ENCODE assay signal across 8 cellular contexts in the genomic region with DNA sequence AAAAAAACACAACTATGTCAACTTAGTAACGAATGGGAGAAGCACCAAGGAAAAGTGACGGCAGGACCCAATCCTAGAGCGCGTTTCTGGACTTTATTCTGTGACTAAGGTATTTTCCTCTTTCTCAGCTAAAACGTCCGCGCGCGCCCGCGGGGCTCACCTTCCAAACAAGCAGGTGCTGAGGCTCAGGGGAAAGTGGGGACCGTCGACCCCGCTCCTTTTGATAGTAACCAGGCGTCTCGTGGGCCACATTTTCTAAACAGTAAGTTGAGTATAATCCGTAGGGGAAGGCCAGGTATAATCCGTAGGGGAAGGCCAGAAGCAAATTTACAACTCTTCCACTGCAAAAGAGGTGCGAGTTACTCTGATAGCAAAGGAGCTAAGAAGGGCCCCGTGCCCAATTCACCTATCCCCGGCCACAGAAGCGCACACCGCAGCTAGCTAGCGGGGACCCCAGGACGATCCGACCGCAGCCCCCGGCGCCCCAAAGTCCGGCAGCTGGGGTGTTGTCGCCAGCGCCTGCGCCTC. TPM values are rescaled to one million over a fixed set of nuclear protein-coding genes. Genes with fewer than 3 reads are reported as not detected.
A peak's percentile ranks its signal among the peaks of the same experiment; 100 is the strongest.
DNase-seq lines count a peak whose midpoint lies in the region; ATAC-seq and TF ChIP-seq lines count a peak whose summit lies in the region.

No MANE protein-coding gene starts in this region.

- no peak for TF ChIP-seq CTCF in osteoblast (IDR thresholded peaks at IDR 0.05; ENCODE audit: extremely low read depth, low read depth, low read length)

- peak overlapping the region; percentile 61 for H2AFZ ChIP-seq in osteoblast (ENCODE audit: low read length)

- H3K4me3 ChIP-seq in osteoblast (ENCODE audit: insufficient read depth, low read length), result peak overlapping the region; percentile 85

- ATAC-seq in SK-N-SH treated with all-trans-retinoic acid at 6 μM for 48 hours, result peak; percentile 19
- ATAC-seq in GM19452 (IDR thresholded peaks at IDR 0.05; ENCODE audit: unreplicated experiment), result no peak

- H3K27me3 ChIP-seq in osteoblast (ENCODE audit: insufficient read depth, low read length), result no peaks in the 10 kb centered on the region

- peak overlapping the region; percentile 42 for H3K27ac ChIP-seq in osteoblast (ENCODE audit: low read depth, low read length)

- H3K9me3 ChIP-seq in osteoblast (ENCODE audit: low read depth, low read length), result no peaks in the 10 kb centered on the region

- H3K36me3 ChIP-seq in osteoblast (ENCODE audit: insufficient read depth, low read length), result peaks cover 5% of the 10 kb centered on the region

- peaks cover 29% of the 10 kb centered on the region for H3K4me1 ChIP-seq in osteoblast (ENCODE audit: insufficient read depth, low read length)

- peak overlapping the region; percentile 76 for H3K4me2 ChIP-seq in osteoblast (ENCODE audit: insufficient read depth, low read length)

- no peaks in the 10 kb centered on the region for H4K20me1 ChIP-seq in osteoblast (ENCODE audit: insufficient read depth, low read length)

- TF ChIP-seq POLR2A in erythroblast (IDR thresholded peaks at IDR 0.05; ENCODE audit: low read length), result no peak

- peaks cover 53% of the 10 kb centered on the region for H3K79me2 ChIP-seq in osteoblast (ENCODE audit: insufficient read depth, low read length)

- peak; percentile 10 for DNase-seq in NCI-H146 (lab: John Stamatoyannopoulos, UW)
- no peak for DNase-seq in NCI-H146 treated with DMSO at 0.1 percent for 48 hours (lab: John Stamatoyannopoulos, UW; ENCODE audit: unreplicated experiment)
- peak; percentile 56 to 76 for DNase-seq in erythroblast (lab: John Stamatoyannopoulos, UW)
- DNase-seq in osteoblast (ENCODE audit: insufficient read length, low spot score, missing footprints), result peak; percentile 70
- DNase-seq in NOMO-1 treated with dmso at 0.1 percent for 144 hours (lab: John Stamatoyannopoulos, UW; ENCODE audit: unreplicated experiment), result no peak
- DNase-seq in cerebellar cortex (ENCODE audit: low spot score), result no peak

TF ChIP-seq in SK-N-SH treated with all-trans-retinoic acid at 6 μM for 48 hours, 23 proteins besides CTCF, POLR2A, EP300 and RAD21:
- TF ChIP-seq ZFP30 (CRISPR knock-in tag; IDR thresholded peaks at IDR 0.05), result no peak
- no peak for TF ChIP-seq PPARA (CRISPR knock-in tag; IDR thresholded peaks at IDR 0.05; ENCODE audit: borderline replicate concordance)
- no peak for TF ChIP-seq ESRRG (CRISPR knock-in tag; IDR thresholded peaks at IDR 0.05)
- no peak for TF ChIP-seq ARNTL (CRISPR knock-in tag; IDR thresholded peaks at IDR 0.05; ENCODE audit: borderline replicate concordance, low read depth)
- TF ChIP-seq ISL1 (CRISPR knock-in tag; IDR thresholded peaks at IDR 0.05), result no peak
- TF ChIP-seq TCF4 (CRISPR knock-in tag; IDR thresholded peaks at IDR 0.05; ENCODE audit: borderline replicate concordance), result no peak
TF ChIP-seq in SK-N-SH treated with all-trans-retinoic acid at 6 μM for 48 hours: peak in this region for 0.

RNA-seq across cellular contexts. Expression of gene MKI67, which starts 0.7 kb away (rescaled TPM):
- total RNA-seq in osteoblast, result 2.5 and 3.5 TPM in 2 replicates

Comparison
In these comparisons a context has a peak if more than half of its experiments do, and no peak if none do; other contexts are left out.
1. DNase-seq: peak in NCI-H146 (single experiment), erythroblast (2 of 2) and osteoblast (single experiment); none in NCI-H146 treated with DMSO at 0.1 percent for 48 hours (single experiment), NOMO-1 treated with dmso at 0.1 percent for 144 hours (single experiment) and cerebellar cortex (single experiment).